ENCODE assay signal across 1 cellular context in genomic region chr4:79682801-79683217, GRCh38.
TF ChIP-seq lines count a peak whose summit lies in the region.

No MANE protein-coding gene starts in this region.

TF ChIP-seq in GM23338, 12 proteins besides CTCF, POLR2A, EP300 and RAD21 (continued from another document):
- TF ChIP-seq POLR2AphosphoS5 (IDR thresholded peaks at IDR 0.05; ENCODE audit: low read depth) (no peak), CREB1 (CRISPR knock-in tag; IDR thresholded peaks at IDR 0.05; ENCODE audit: low read depth) (no peak), EZH2phosphoT487 (IDR thresholded peaks at IDR 0.05; ENCODE audit: unreplicated experiment) (no peak), JUNB (IDR thresholded peaks at IDR 0.05; ENCODE audit: unreplicated experiment) (no peak), STAT1 (IDR thresholded peaks at IDR 0.05; ENCODE audit: unreplicated experiment) (no peak), NANOG (IDR thresholded peaks at IDR 0.05; ENCODE audit: borderline replicate concordance) (no peak), EZH2 (IDR thresholded peaks at IDR 0.05; ENCODE audit: low read depth, unreplicated experiment) (no peak), REST (IDR thresholded peaks at IDR 0.05; ENCODE audit: unreplicated experiment) (no peak)
